In genomic region chr1:244969355-244970235, GRCh38 we compare ENCODE assay signal across 8 cellular contexts.
A peak's percentile ranks its signal among the peaks of the same experiment; 100 is the strongest.
DNase-seq lines count a peak whose midpoint lies in the region; ATAC-seq and TF ChIP-seq lines count a peak whose summit lies in the region.

No MANE protein-coding gene starts in this region.

- H3K4me3 ChIP-seq in skeletal muscle tissue (ENCODE audit: low read length in 3 of 3): peak overlapping the region; percentile 77 to 86 (median 80)

- no peak for TF ChIP-seq CTCF in GM10266 (IDR thresholded peaks at IDR 0.05; ENCODE audit: control insufficient read depth, insufficient read depth, low read depth, missing control alignments)

- H3K36me3 ChIP-seq in skeletal muscle tissue (ENCODE audit: control insufficient read depth in 3 of 3, insufficient read depth in 3 of 3, low read length in 3 of 3): no peaks in the 10 kb centered on the region

- DNase-seq in NCI-H1694 treated with DMSO at 0.1 percent for 48 hours (lab: John Stamatoyannopoulos, UW): peak; percentile 85
- peak; percentile 84 for DNase-seq in T1000 (lab: John Stamatoyannopoulos, UW)
- DNase-seq in brain pericyte (ENCODE audit: low read depth, low spot score): peak; percentile 69
- DNase-seq in iPS-NIHi11 (ENCODE audit: low spot score): peak; percentile 63
- DNase-seq in GM10266 (ENCODE audit: extremely low spot score): no peak

- no peaks in the 10 kb centered on the region for H3K27me3 ChIP-seq in skeletal muscle tissue (ENCODE audit: control insufficient read depth in 3 of 3, insufficient read depth in 3 of 3, low read length in 3 of 3)

- H3K27ac ChIP-seq in skeletal muscle tissue (ENCODE audit: low read depth, low read length): peak overlapping the region; percentile 100

- peak overlapping the region; percentile 93 to 99 (median 99) for H3K9ac ChIP-seq in skeletal muscle tissue (ENCODE audit: low read depth in 1 of 3, low read length in 3 of 3)

- H3K4me1 ChIP-seq in skeletal muscle tissue (ENCODE audit: control insufficient read depth in 3 of 3, insufficient read depth in 3 of 3, low read length in 3 of 3): peaks cover 19 to 23% (median 20%) of the 10 kb centered on the region in 3 donors

- no peaks in the 10 kb centered on the region for H3K9me3 ChIP-seq in skeletal muscle tissue (ENCODE audit: control insufficient read depth in 3 of 3, low read length in 3 of 3)

- ATAC-seq in GM18499 (IDR thresholded peaks at IDR 0.05; ENCODE audit: insufficient read depth, unreplicated experiment) (peak; percentile 7), HG02943 (IDR thresholded peaks at IDR 0.05; ENCODE audit: low read depth, unreplicated experiment) (peak; percentile 35)
